Comparison of ENCODE assay signal across 14 cellular contexts in genomic region chr19:4449022-4449825, GRCh38. TPM values are rescaled to one million over a fixed set of nuclear protein-coding genes. Genes with fewer than 3 reads are reported as not detected.
DNase-seq lines count a peak whose midpoint lies in the region; ATAC-seq, FAIRE-seq and TF ChIP-seq lines count a peak whose summit lies in the region.
"Had no signal": no experiment of that assay in that cellular context is flagged by ENCODE, and none has a peak within 500 bp of the region (broad histone marks: within the 10 kb centered on the region; RNA-seq: fewer than 3 reads in every experiment).

No MANE protein-coding gene starts in this region.

- no peaks in the 10 kb centered on the region for H3K27me3 Mint-ChIP-seq in activated CD4-positive, alpha-beta T cell treated with anti-CD3 and anti-CD28 coated beads, Interleukin-2, amount 10 ng/mL, durations not matched to agents 24 days and 14 days

- no peak overlapping the region for H3K4me3 Mint-ChIP-seq in activated CD4-positive, alpha-beta T cell treated with anti-CD3 and anti-CD28 coated beads, Interleukin-2, amount 10 ng/mL, durations not matched to agents 24 days and 14 days

- in situ Hi-C loops in transverse colon (cut with MboI; ENCODE audit: low pct_ligation_motif_present in 1 of 4, low pct_unique_long_range_greater_than_20kb in 1 of 4, low sequenced_read_pairs in 3 of 4): no loop called here

- H3K36me3 ChIP-seq in SK-N-SH (replicated peaks in 1 of 2; ENCODE audit: control insufficient read depth in 1 of 2, insufficient read depth in 2 of 2, low read length in 1 of 2): peaks cover 8 to 77% of the 10 kb centered on the region in 2 experiments
- H3K36me3 ChIP-seq in transverse colon: peaks cover 0 to 70% (median 26%) of the 10 kb centered on the region in 4 donors

- DNase-seq in SK-N-SH (peak; percentile 41), fibroblast of gingiva (ENCODE audit: low read depth) (peak; percentile 26), middle frontal gyrus (ENCODE audit: extremely low spot score, low spot score) (peak; percentile 53), transverse colon (no peak), SK-N-DZ (ENCODE audit: low spot score) (no peak), D721Med (ENCODE audit: insufficient read length, low spot score) (no peak)
- no peak for DNase-seq in activated CD4-positive, alpha-beta T cell treated with anti-CD3 and anti-CD28 coated beads, Interleukin-2, amount 10 ng/mL, durations not matched to agents 24 days and 14 days
- DNase-seq: 8988T; DMS79 treated with DMSO at 0.1 percent for 48 hours; HCEC 1CT; mesendoderm; stimulated activated naive CD4-positive, alpha-beta T cell treated with Interleukin-2 at 50 U/mL for 16 hours had no signal

- H2AFZ ChIP-seq in SK-N-SH (ENCODE audit: low read depth): no peak overlapping the region

- H3K27ac Mint-ChIP-seq in activated CD4-positive, alpha-beta T cell treated with anti-CD3 and anti-CD28 coated beads, Interleukin-2, amount 10 ng/mL, durations not matched to agents 24 days and 14 days: no peak overlapping the region

- H3K27ac ChIP-seq in SK-N-SH (ENCODE audit: low read depth in 2 of 2, low read length in 1 of 2) (no peak overlapping the region), transverse colon (peak overlapping the region in 1 of 4 donors; percentile 17)

- no peak for FAIRE-seq in D721Med (lab: Jason Lieb, UNC)
- FAIRE-seq: astrocyte had no signal

- no peaks in the 10 kb centered on the region for H3K9me3 Mint-ChIP-seq in activated CD4-positive, alpha-beta T cell treated with anti-CD3 and anti-CD28 coated beads, Interleukin-2, amount 10 ng/mL, durations not matched to agents 24 days and 14 days

- no peak for TF ChIP-seq RAD21 in SK-N-SH (IDR thresholded peaks at IDR 0.05; ENCODE audit: low read length)

- H3K9ac ChIP-seq in SK-N-SH: no peak overlapping the region

- H3K4me1 ChIP-seq in SK-N-SH (ENCODE audit: control insufficient read depth in 1 of 2, insufficient read depth in 2 of 2, low read depth in 1 of 2, low read length in 1 of 2): no peaks in the 10 kb centered on the region
- H3K4me1 ChIP-seq in transverse colon: no peaks in the 10 kb centered on the region

- CTCF ChIA-PET in SK-N-SH (lab: Yijun Ruan, JAX): interaction anchor here (0.6 to 0.8 kb wide), 2 partner anchors 193 to 202 kb away, joined by 3 read pairs; partner anchors contain the start of gene YJU2

- ATAC-seq in SK-N-SH treated with all-trans-retinoic acid at 6 μM for 48 hours: no peak

- peaks cover 2% of the 10 kb centered on the region; the same call in 1 of the 2 replicates for H4K20me1 ChIP-seq in SK-N-SH (ENCODE audit: insufficient read depth)

- H3K4me2 ChIP-seq in SK-N-SH: no peak overlapping the region

- TF ChIP-seq CTCF in SK-N-SH (IDR thresholded peaks at IDR 0.05) (no peak), transverse colon (IDR thresholded peaks at IDR 0.05) (no peak), D721Med (IDR thresholded peaks at IDR 0.05; ENCODE audit: insufficient read depth, missing control alignments) (no peak)

- H3K4me3 ChIP-seq in SK-N-SH (ENCODE audit: low read depth in 2 of 2, low read length in 1 of 2): no peak overlapping the region
- no peak overlapping the region for H3K4me3 ChIP-seq in transverse colon

- WGBS in SK-N-SH (ENCODE audit: low lambda C conversion rate): 96% methylated on average over 22 of the region's 27 CpGs
- WGBS in transverse colon (ENCODE audit: low coverage in 1 of 2), 2 donors: 86% methylated on average over 24 of the region's 27 CpGs; no CpG with 5 or more reads in 1 of the 2 donors

- H3K27me3 ChIP-seq in SK-N-SH (ENCODE audit: insufficient read depth): no peaks in the 10 kb centered on the region
- no peaks in the 10 kb centered on the region for H3K27me3 ChIP-seq in transverse colon

- peaks cover 3% of the 10 kb centered on the region for H3K79me2 ChIP-seq in SK-N-SH (ENCODE audit: insufficient read depth)

- peaks cover 6% of the 10 kb centered on the region for H3F3A ChIP-seq in SK-N-SH (replicated peaks; ENCODE audit: insufficient read depth)

- H3K9me3 ChIP-seq in SK-N-SH (no peaks in the 10 kb centered on the region), transverse colon (no peaks in the 10 kb centered on the region)

- no peak for TF ChIP-seq EP300 in SK-N-SH (IDR thresholded peaks at IDR 0.05; ENCODE audit: borderline replicate concordance in 1 of 2, low read depth in 1 of 2, low read length in 1 of 2)
- peak; percentile 18 for TF ChIP-seq EP300 in transverse colon (IDR thresholded peaks at IDR 0.05; ENCODE audit: low read depth)

- H3K9me2 ChIP-seq in SK-N-SH: no peaks in the 10 kb centered on the region

- H3K36me3 Mint-ChIP-seq in activated CD4-positive, alpha-beta T cell treated with anti-CD3 and anti-CD28 coated beads, Interleukin-2, amount 10 ng/mL, durations not matched to agents 24 days and 14 days (ENCODE audit: low read depth): peaks cover 29% of the 10 kb centered on the region

- H3K4me1 Mint-ChIP-seq in activated CD4-positive, alpha-beta T cell treated with anti-CD3 and anti-CD28 coated beads, Interleukin-2, amount 10 ng/mL, durations not matched to agents 24 days and 14 days: no peaks in the 10 kb centered on the region

- no peak for TF ChIP-seq POLR2A in transverse colon (IDR thresholded peaks at IDR 0.05)

- POLR2A ChIA-PET in SK-N-SH (lab: Yijun Ruan, JAX): interaction anchor here (0.9 kb wide), 1 partner anchor 107 kb away, joined by 3 read pairs; no protein-coding TSS in a partner anchor

- intact Hi-C loops in transverse colon (cut with DNase I; ENCODE audit: low total_unique reads): no loop called here
- intact Hi-C loops in activated CD4-positive, alpha-beta T cell treated with anti-CD3 and anti-CD28 coated beads, Interleukin-2, amount 10 ng/mL, durations not matched to agents 24 days and 14 days (cut with micrococcal nuclease): no loop called here

TF ChIP-seq in SK-N-SH treated with all-trans-retinoic acid at 6 μM for 48 hours, 23 proteins besides CTCF, POLR2A, EP300 and RAD21:
- TF ChIP-seq PPARA (CRISPR knock-in tag; IDR thresholded peaks at IDR 0.05; ENCODE audit: borderline replicate concordance): no peak

RNA-seq across cellular contexts. Expression of gene UBXN6, which starts 8.4 kb away (rescaled TPM):
- polyA plus RNA-seq in SK-N-SH (2012; rRNA removed): 100 and 110 TPM in 2 replicates
- 47.9 and 78.2 TPM in 2 replicates for polyA plus RNA-seq in SK-N-SH (2012; cell fraction: cytosol; rRNA removed)
- 138 and 186 TPM in 2 replicates for polyA plus RNA-seq in SK-N-SH (2012; cell fraction: nucleus; rRNA removed)
- 100 to 1,000 TPM in 2 of 4 donors, 10 to 100 TPM in 2; 72.2 to 314 (median 132) TPM for total RNA-seq in transverse colon
- 45.3 and 50.1 TPM in 2 replicates for polyA plus RNA-seq in SK-N-DZ (2014; cell fraction: cytosol; rRNA removed)
- polyA plus RNA-seq in SK-N-DZ (2014; cell fraction: nucleus; rRNA removed): 41.8 and 100 TPM in 2 replicates
- total RNA-seq in activated CD4-positive, alpha-beta T cell treated with anti-CD3 and anti-CD28 coated beads, Interleukin-2, amount 10 ng/mL, durations not matched to agents 24 days and 14 days: 41.2 and 47.2 TPM in 2 replicates

RNA-seq across cellular contexts. Expression of gene HDGFL2, which starts 22.9 kb away (rescaled TPM):
- polyA plus RNA-seq in SK-N-SH (2012; rRNA removed): 63.0 and 77.8 TPM in 2 replicates
- polyA plus RNA-seq in SK-N-SH (2012; cell fraction: cytosol; rRNA removed): 47.5 and 57.8 TPM in 2 replicates
- 103 and 119 TPM in 2 replicates for polyA plus RNA-seq in SK-N-SH (2012; cell fraction: nucleus; rRNA removed)
- 10 to 100 TPM; 30.0 to 98.4 (median 38.9) TPM for total RNA-seq in transverse colon
- polyA plus RNA-seq in SK-N-DZ (2014; cell fraction: cytosol; rRNA removed): 65.8 and 106 TPM in 2 replicates
- 127 and 128 TPM in 2 replicates for polyA plus RNA-seq in SK-N-DZ (2014; cell fraction: nucleus; rRNA removed)
- 66.0 and 72.7 TPM in 2 replicates for total RNA-seq in activated CD4-positive, alpha-beta T cell treated with anti-CD3 and anti-CD28 coated beads, Interleukin-2, amount 10 ng/mL, durations not matched to agents 24 days and 14 days

RNA-seq across cellular contexts. Expression of gene CHAF1A, which starts 46.8 kb away (rescaled TPM):
- 13.2 and 18.0 TPM in 2 replicates for polyA plus RNA-seq in SK-N-SH (2012; rRNA removed)
- 12.9 and 15.0 TPM in 2 replicates for polyA plus RNA-seq in SK-N-SH (2012; cell fraction: cytosol; rRNA removed)
- polyA plus RNA-seq in SK-N-SH (2012; cell fraction: nucleus; rRNA removed): 23.9 and 29.4 TPM in 2 replicates
- 10 to 100 TPM in 2 of 4 donors, 1 to 10 TPM in 2; 8.5 to 28.9 (median 11.1) TPM for total RNA-seq in transverse colon
- 44.2 and 55.5 TPM in 2 replicates for polyA plus RNA-seq in SK-N-DZ (2014; cell fraction: cytosol; rRNA removed)
- polyA plus RNA-seq in SK-N-DZ (2014; cell fraction: nucleus; rRNA removed): 54.0 and 71.2 TPM in 2 replicates
- 99.4 and 103 TPM in 2 replicates for total RNA-seq in activated CD4-positive, alpha-beta T cell treated with anti-CD3 and anti-CD28 coated beads, Interleukin-2, amount 10 ng/mL, durations not matched to agents 24 days and 14 days

RNA-seq across cellular contexts. Expression of gene SH3GL1, which starts 48.9 kb away (rescaled TPM):
- 62.5 and 82.8 TPM in 2 replicates for polyA plus RNA-seq in SK-N-SH (2012; rRNA removed)
- 34.7 and 53.5 TPM in 2 replicates for polyA plus RNA-seq in SK-N-SH (2012; cell fraction: cytosol; rRNA removed)
- polyA plus RNA-seq in SK-N-SH (2012; cell fraction: nucleus; rRNA removed): 48.5 and 52.9 TPM in 2 replicates
- total RNA-seq in transverse colon: 10 to 100 TPM; 16.5 to 63.2 (median 34.2) TPM
- 47.0 and 62.2 TPM in 2 replicates for polyA plus RNA-seq in SK-N-DZ (2014; cell fraction: cytosol; rRNA removed)
- polyA plus RNA-seq in SK-N-DZ (2014; cell fraction: nucleus; rRNA removed): 41.5 and 42.2 TPM in 2 replicates
- 53.8 and 56.8 TPM in 2 replicates for total RNA-seq in activated CD4-positive, alpha-beta T cell treated with anti-CD3 and anti-CD28 coated beads, Interleukin-2, amount 10 ng/mL, durations not matched to agents 24 days and 14 days

Comparison
In these comparisons a context has a peak if more than half of its experiments do, and no peak if none do; other contexts are left out.
1. DNase-seq: peak in SK-N-SH (single experiment), fibroblast of gingiva (single experiment) and middle frontal gyrus (single experiment); none in transverse colon (single experiment), SK-N-DZ (single experiment), activated CD4-positive, alpha-beta T cell treated with anti-CD3 and anti-CD28 coated beads, Interleukin-2, amount 10 ng/mL, durations not matched to agents 24 days and 14 days (single experiment) and D721Med (single experiment).